Comparison of ENCODE assay signal across 16 cellular contexts in genomic region chr7:126656165-126656564, GRCh38.
DNase-seq lines count a peak whose midpoint lies in the region; ATAC-seq and TF ChIP-seq lines count a peak whose summit lies in the region.
"Had no signal": no experiment of that assay in that cellular context is flagged by ENCODE, and none has a peak within 500 bp of the region (broad histone marks: within the 10 kb centered on the region; RNA-seq: fewer than 3 reads in every experiment).

No MANE protein-coding gene starts in this region.

- H3K4me3 ChIP-seq in GM23338 (no peak overlapping the region), SU-DHL-6 (ENCODE audit: insufficient read depth, low read length, poor library complexity, severe bottlenecking) (no peak overlapping the region), mesendoderm (ENCODE audit: low read length) (no peak overlapping the region)
- H3K4me3 ChIP-seq: GM12878 had no signal

- H3F3A ChIP-seq in GM23338 (replicated peaks; ENCODE audit: low read depth) (no peaks in the 10 kb centered on the region), SU-DHL-6 (ENCODE audit: insufficient read depth) (peaks cover 35% of the 10 kb centered on the region)

- no peak overlapping the region for H3K27ac ChIP-seq in GM23338 (ENCODE audit: low read depth)
- H3K27ac ChIP-seq in SU-DHL-6 (ENCODE audit: low read depth, low read length): peak overlapping the region; percentile 93
- H3K27ac ChIP-seq in mesendoderm (ENCODE audit: low read depth, low read length): no peak overlapping the region
- H3K27ac ChIP-seq: C4-2B had no signal

- no peaks in the 10 kb centered on the region for H3K79me1 ChIP-seq in mesendoderm (ENCODE audit: low read length)

- DNase-seq in GM23338 (ENCODE audit: low spot score) (peak; percentile 56), iPS DF 19.7 (ENCODE audit: low read depth, low spot score) (peak; percentile 47), mesendoderm (peak; percentile 48), Ammon's horn (ENCODE audit: low spot score) (no peak), G401 (ENCODE audit: low spot score) (no peak), HUDEP-2 (lab: John Stamatoyannopoulos, UW; ENCODE audit: unreplicated experiment in 76 of 76) (no peak)
- no peak for DNase-seq in NK-92 treated with Interleukin-12 subunit alpha and Interleukin-12 subunit beta, amount 100 ng/mL, for 24 hours (lab: John Stamatoyannopoulos, UW)
- DNase-seq: BE2C; CD8-positive, alpha-beta T cell; COR-L47; DMS153; DND-41 had no signal

- no peak overlapping the region for H4K8ac ChIP-seq in mesendoderm (ENCODE audit: low read depth, low read length)

- no peak overlapping the region for H2BK5ac ChIP-seq in mesendoderm (ENCODE audit: low read length)

- H3K9ac ChIP-seq in SU-DHL-6 (ENCODE audit: low read length) (no peak overlapping the region), mesendoderm (ENCODE audit: low read length) (no peak overlapping the region)

- no peaks in the 10 kb centered on the region for H3K36me3 Mint-ChIP-seq in GM23338 (ENCODE audit: low read depth)
- H3K36me3 Mint-ChIP-seq: CD8-positive, alpha-beta T cell had no signal

- H2AFZ ChIP-seq in GM23338: peak overlapping the region; percentile 61; the same call in 1 of the 2 replicates
- H2AFZ ChIP-seq in SU-DHL-6 (ENCODE audit: low read depth, low read length, severe bottlenecking): no peak overlapping the region

- H3K27ac Mint-ChIP-seq in GM23338: peak overlapping the region; percentile 87
- H3K27ac Mint-ChIP-seq: CD8-positive, alpha-beta T cell had no signal

- H3K9me2 ChIP-seq in GM23338 (ENCODE audit: insufficient read depth): peaks cover 7% of the 10 kb centered on the region; the same call in 1 of the 2 replicates
- no peaks in the 10 kb centered on the region for H3K9me2 ChIP-seq in SU-DHL-6 (replicated peaks; ENCODE audit: insufficient read depth, low read length)

- H3K4me3 Mint-ChIP-seq in GM23338: no peak overlapping the region
- H3K4me3 Mint-ChIP-seq: CD8-positive, alpha-beta T cell had no signal

- no peak overlapping the region for H3K56ac ChIP-seq in mesendoderm (ENCODE audit: low read length)

- in situ Hi-C loops in G401 (cut with HindIII; ENCODE audit: low sequenced_read_pairs): no loop called here

- TF ChIP-seq CTCF in GM23338 (conservative IDR thresholded peaks at IDR 0.05; ENCODE audit: low read depth in 2 of 2) (no peak), SU-DHL-6 (IDR thresholded peaks at IDR 0.05; ENCODE audit: insufficient read depth, low read length, poor library complexity, severe bottlenecking) (no peak)

- H3K36me3 ChIP-seq in GM23338 (ENCODE audit: insufficient read depth) (no peaks in the 10 kb centered on the region), SU-DHL-6 (ENCODE audit: low read length) (no peaks in the 10 kb centered on the region; the same call in 1 of the 2 replicates), mesendoderm (ENCODE audit: control insufficient read depth, insufficient read depth, low read length) (no peaks in the 10 kb centered on the region)
- H3K36me3 ChIP-seq: BE2C had no signal

- ATAC-seq in GM23338: peak; percentile 86
- ATAC-seq: CD8-positive, alpha-beta T cell; GM12878; HepG2 had no signal

- no peak overlapping the region for H4K5ac ChIP-seq in mesendoderm (ENCODE audit: low read length)

- no CpG with 5 or more reads among the region's 6 CpGs for WGBS in mesendoderm (ENCODE audit: extremely low coverage, insufficient coverage, low lambda C conversion rate)

- no peaks in the 10 kb centered on the region for H3K9me3 Mint-ChIP-seq in GM23338
- H3K9me3 Mint-ChIP-seq: CD8-positive, alpha-beta T cell had no signal

- no peak overlapping the region for H2AK5ac ChIP-seq in mesendoderm (ENCODE audit: low read length)

- H2BK120ac ChIP-seq in mesendoderm (ENCODE audit: low read depth, low read length): no peak overlapping the region

- no peak overlapping the region for H3K23ac ChIP-seq in mesendoderm (ENCODE audit: low read length)

- H3K4me2 ChIP-seq in GM23338: no peak overlapping the region
- no peak overlapping the region for H3K4me2 ChIP-seq in SU-DHL-6 (ENCODE audit: low read depth, low read length, poor library complexity, severe bottlenecking)
- no peak overlapping the region for H3K4me2 ChIP-seq in mesendoderm (ENCODE audit: low read length)

- H3K79me2 ChIP-seq in GM23338 (replicated peaks; ENCODE audit: insufficient read depth) (no peaks in the 10 kb centered on the region), SU-DHL-6 (ENCODE audit: insufficient read depth, low read length) (no peaks in the 10 kb centered on the region), mesendoderm (ENCODE audit: control insufficient read depth, insufficient read depth, low read length) (no peaks in the 10 kb centered on the region)

- no peaks in the 10 kb centered on the region for H3K9me3 ChIP-seq in SU-DHL-6 (ENCODE audit: insufficient read depth, low read length)
- H3K9me3 ChIP-seq: BE2C had no signal

- H4K20me1 ChIP-seq in GM23338 (replicated peaks; ENCODE audit: insufficient read depth) (no peaks in the 10 kb centered on the region), SU-DHL-6 (ENCODE audit: low read depth, low read length) (no peaks in the 10 kb centered on the region)

- H3K18ac ChIP-seq in mesendoderm (ENCODE audit: low read length): no peak overlapping the region

- H3K27me3 ChIP-seq in GM23338 (ENCODE audit: insufficient read depth): no peaks in the 10 kb centered on the region
- H3K27me3 ChIP-seq in SU-DHL-6 (ENCODE audit: low read length): no peaks in the 10 kb centered on the region
- H3K27me3 ChIP-seq in mesendoderm (ENCODE audit: insufficient read depth, low read length, poor library complexity): no peaks in the 10 kb centered on the region
- H3K27me3 ChIP-seq: BE2C had no signal

- no peak overlapping the region for H3K4ac ChIP-seq in mesendoderm (ENCODE audit: low read depth, low read length)

- H2BK15ac ChIP-seq in mesendoderm (replicated peaks; ENCODE audit: low read depth): no peak overlapping the region

- H3K4me1 Mint-ChIP-seq in GM23338: peaks cover 43% of the 10 kb centered on the region

- no peaks in the 10 kb centered on the region for H3K27me3 Mint-ChIP-seq in GM23338 (ENCODE audit: insufficient read depth, low read depth, poor library complexity)

- peaks cover 26% of the 10 kb centered on the region for H3K4me1 ChIP-seq in GM23338 (ENCODE audit: insufficient read depth)
- no peaks in the 10 kb centered on the region for H3K4me1 ChIP-seq in mesendoderm (ENCODE audit: control insufficient read depth, low read depth, low read length)
- H3K4me1 ChIP-seq: BE2C had no signal

TF ChIP-seq in GM23338, 12 proteins besides CTCF, POLR2A, EP300 and RAD21 (continues in another document):
- no peak for TF ChIP-seq ETS1 (IDR thresholded peaks at IDR 0.05)
- no peak for TF ChIP-seq REST (IDR thresholded peaks at IDR 0.05; ENCODE audit: unreplicated experiment)
- no peak for TF ChIP-seq ZNF114 (CRISPR knock-in tag; IDR thresholded peaks at IDR 0.05)
- TF ChIP-seq NANOG (IDR thresholded peaks at IDR 0.05; ENCODE audit: borderline replicate concordance): no peak
- no peak for TF ChIP-seq EZH2phosphoT487 (IDR thresholded peaks at IDR 0.05; ENCODE audit: unreplicated experiment)
- TF ChIP-seq JUNB (IDR thresholded peaks at IDR 0.05; ENCODE audit: unreplicated experiment): no peak
- no peak for TF ChIP-seq EZH2 (IDR thresholded peaks at IDR 0.05; ENCODE audit: low read depth, unreplicated experiment)
- TF ChIP-seq CREB1 (CRISPR knock-in tag; IDR thresholded peaks at IDR 0.05; ENCODE audit: low read depth): no peak
- TF ChIP-seq STAT1 (IDR thresholded peaks at IDR 0.05; ENCODE audit: unreplicated experiment): no peak
- TF ChIP-seq POLR2AphosphoS5 (IDR thresholded peaks at IDR 0.05; ENCODE audit: low read depth): no peak
- no peak for TF ChIP-seq ZNF331 (CRISPR knock-in tag; IDR thresholded peaks at IDR 0.05; ENCODE audit: low read depth)

Comparison
In these comparisons a context has a peak if more than half of its experiments do, and no peak if none do; other contexts are left out.
1. DNase-seq: peak in GM23338 (single experiment), iPS DF 19.7 (single experiment) and mesendoderm (single experiment); none in Ammon's horn (single experiment), G401 (single experiment), NK-92 treated with Interleukin-12 subunit alpha and Interleukin-12 subunit beta, amount 100 ng/mL, for 24 hours (single experiment) and HUDEP-2 (0 of 76).